1 cellular context compared by ENCODE assay signal in the genomic region with DNA sequence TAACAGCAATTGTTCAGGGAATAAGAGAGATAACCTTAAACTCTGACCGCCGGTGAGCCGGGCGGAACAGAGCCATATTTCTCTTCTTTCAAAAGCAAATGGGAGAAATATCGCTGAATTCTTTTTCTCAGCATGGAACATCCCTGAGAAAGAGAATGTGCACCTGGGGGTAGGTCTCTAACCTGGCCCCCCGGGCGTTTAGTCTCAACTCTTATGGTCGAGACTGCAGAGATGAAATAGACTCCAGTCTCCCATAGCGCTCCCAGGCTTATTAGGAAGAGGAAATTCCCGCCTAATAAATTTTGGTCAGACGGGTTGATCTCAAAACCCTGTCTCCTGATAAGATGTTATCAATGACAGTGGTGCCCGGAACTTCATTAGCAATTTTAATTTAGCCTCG. TPM values are rescaled to one million over a fixed set of nuclear protein-coding genes. Genes with fewer than 3 reads are reported as not detected.
"Had no signal": no experiment of that assay in that cellular context is flagged by ENCODE, and none has a peak within 500 bp of the region (broad histone marks: within the 10 kb centered on the region; RNA-seq: fewer than 3 reads in every experiment).

No MANE protein-coding gene starts in this region.

RNA-seq across cellular contexts. Expression of a gene that starts 43.8 kb away (rescaled TPM):
- polyA plus RNA-seq: IgD-negative memory B cell had no signal
